Comparison of ENCODE assay signal across 1 cellular context in genomic region chr4:1592179-1593037, GRCh38.
A peak's percentile ranks its signal among the peaks of the same experiment; 100 is the strongest.
TF ChIP-seq lines count a peak whose summit lies in the region.

No MANE protein-coding gene starts in this region.

TF ChIP-seq in K562, 482 proteins besides CTCF, POLR2A, EP300 and RAD21 (continued from another document):
- TF ChIP-seq E2F8 (IDR thresholded peaks at IDR 0.05; ENCODE audit: low read depth, partially characterized antibody) (no peak), POLR2H (tag; IDR thresholded peaks at IDR 0.05; ENCODE audit: low read depth) (no peak), CXXC5 (CRISPR knock-in tag; IDR thresholded peaks at IDR 0.05) (peak; percentile 39), MECOM (CRISPR knock-in tag; IDR thresholded peaks at IDR 0.05) (no peak), TFAP4 (CRISPR knock-in tag; IDR thresholded peaks at IDR 0.05; ENCODE audit: borderline replicate concordance) (peak; percentile 75), ZBTB33 (CRISPR knock-in tag; IDR thresholded peaks at IDR 0.05) (peak; percentile 78), MEF2A (IDR thresholded peaks at IDR 0.05; ENCODE audit: control insufficient read depth, low read depth, low read length) (peak; percentile 9; the same call in 1 of the 2 replicates), BACH1 (tag; IDR thresholded peaks at IDR 0.05) (peak; percentile 39; the same call in 1 of the 2 replicates), ATF1 (CRISPR knock-in tag; IDR thresholded peaks at IDR 0.05) (no peak), ATF1 (tag; IDR thresholded peaks at IDR 0.05) (peak; percentile 45; the same call in 1 of the 2 replicates), ATF6 (CRISPR knock-in tag; IDR thresholded peaks at IDR 0.05) (no peak), VEZF1 (CRISPR knock-in tag; IDR thresholded peaks at IDR 0.05) (peak; percentile 37; the same call in 1 of the 2 replicates), PKNOX1 (IDR thresholded peaks at IDR 0.05) (no peak), ZBTB12 (CRISPR knock-in tag; IDR thresholded peaks at IDR 0.05) (0 out of 2 replicates have a peak, but pooled peaks have one; percentile 40), L3MBTL2 (IDR thresholded peaks at IDR 0.05) (peak; percentile 37; the same call in 1 of the 2 replicates), RBFOX2 (IDR thresholded peaks at IDR 0.05; ENCODE audit: low read depth, low read length) (0 out of 2 replicates have a peak, but pooled peaks have one; percentile 23), PHF8 (IDR thresholded peaks at IDR 0.05; ENCODE audit: borderline replicate concordance, low read length) (no peak), ZNF384 (IDR thresholded peaks at IDR 0.05; ENCODE audit: low read depth, low read length) (peak; percentile 15; the same call in 1 of the 2 replicates)
